11 cellular contexts compared by ENCODE assay signal in genomic region chr14:23566112-23566781, GRCh38. TPM values are rescaled to one million over a fixed set of nuclear protein-coding genes. Genes with fewer than 3 reads are reported as not detected.
DNase-seq lines count a peak whose midpoint lies in the region; ATAC-seq, FAIRE-seq and TF ChIP-seq lines count a peak whose summit lies in the region.
"Had no signal": no experiment of that assay in that cellular context is flagged by ENCODE, and none has a peak within 500 bp of the region (broad histone marks: within the 10 kb centered on the region; RNA-seq: fewer than 3 reads in every experiment).

No MANE protein-coding gene starts in this region.

- peaks cover 0 to 2% (median 0%) of the 10 kb centered on the region in 7 donors for H3K9me3 Mint-ChIP-seq in CD4-positive, CD25-positive, alpha-beta regulatory T cell
- H3K9me3 Mint-ChIP-seq in chondrocyte (ENCODE audit: low read depth) (no peaks in the 10 kb centered on the region), nephron progenitor cell (no peaks in the 10 kb centered on the region)

- H3K27ac Mint-ChIP-seq in CD4-positive, CD25-positive, alpha-beta regulatory T cell, result peak overlapping the region; percentile 93 to 99 (median 98)
- no peak overlapping the region for H3K27ac Mint-ChIP-seq in chondrocyte (ENCODE audit: unreplicated experiment)
- H3K27ac Mint-ChIP-seq in nephron progenitor cell, result no peak overlapping the region

- no peaks in the 10 kb centered on the region for H3K9me3 ChIP-seq in CD4-positive, CD25-positive, alpha-beta regulatory T cell (ENCODE audit: control insufficient read depth in 2 of 2, low read length in 2 of 2)

- peak overlapping the region; percentile 77 for H3K4me3 ChIP-seq in CD4-positive, CD25-positive, alpha-beta regulatory T cell (ENCODE audit: low read depth, low read length)
- peak overlapping the region; percentile 80 for H3K4me3 ChIP-seq in LNCaP clone FGC (ENCODE audit: low read depth, low read length)

- TF ChIP-seq CTCF in LNCaP clone FGC (IDR thresholded peaks at IDR 0.05; ENCODE audit: control insufficient read depth, extremely low read depth, insufficient read depth) (no peak), chondrocyte (IDR thresholded peaks at IDR 0.05) (no peak), nephron progenitor cell (IDR thresholded peaks at IDR 0.05) (no peak)

- H3K4me1 Mint-ChIP-seq in CD4-positive, CD25-positive, alpha-beta regulatory T cell, result peaks cover 4 to 66% (median 29%) of the 10 kb centered on the region in 4 donors
- peaks cover 21% of the 10 kb centered on the region for H3K4me1 Mint-ChIP-seq in chondrocyte (ENCODE audit: low read depth)
- peaks cover 39% of the 10 kb centered on the region for H3K4me1 Mint-ChIP-seq in nephron progenitor cell

- peaks cover 26% of the 10 kb centered on the region for H3K36me3 Mint-ChIP-seq in CD4-positive, CD25-positive, alpha-beta regulatory T cell
- no peaks in the 10 kb centered on the region for H3K36me3 Mint-ChIP-seq in chondrocyte (ENCODE audit: low read depth)
- peaks cover 17% of the 10 kb centered on the region for H3K36me3 Mint-ChIP-seq in nephron progenitor cell (ENCODE audit: low read depth)

- DNase-seq in CD4-positive, CD25-positive, alpha-beta regulatory T cell, result no peak
- DNase-seq in LNCaP clone FGC (ENCODE audit: low read depth) (no peak), chondrocyte (ENCODE audit: low spot score) (peak; percentile 79), nephron progenitor cell (no peak), C1 segment of cervical spinal cord (lab: John Stamatoyannopoulos, UW) (no peak), H54 (ENCODE audit: insufficient read length, low spot score) (no peak), DMS53 treated with DMSO at 0.1 percent for 48 hours (lab: John Stamatoyannopoulos, UW; ENCODE audit: unreplicated experiment) (no peak)
- DNase-seq: GF-D8 had no signal

- peak overlapping the region; percentile 81 for H3K27ac ChIP-seq in CD4-positive, CD25-positive, alpha-beta regulatory T cell (ENCODE audit: insufficient read depth, low read length, poor library complexity, severe bottlenecking)

- no peak for FAIRE-seq in H54 (lab: Jason Lieb, UNC)
- FAIRE-seq: endometrium had no signal

- no peak for ATAC-seq in CD4-positive, CD25-positive, alpha-beta regulatory T cell (ENCODE audit: low read depth in 2 of 2)
- ATAC-seq in HG03039 (IDR thresholded peaks at IDR 0.05; ENCODE audit: unreplicated experiment), result no peak

- peaks cover 5% of the 10 kb centered on the region for H3K27me3 Mint-ChIP-seq in CD4-positive, CD25-positive, alpha-beta regulatory T cell
- H3K27me3 Mint-ChIP-seq in chondrocyte (ENCODE audit: low read depth) (peaks cover 6% of the 10 kb centered on the region), nephron progenitor cell (ENCODE audit: low read depth, poor library complexity) (no peaks in the 10 kb centered on the region)

- peak overlapping the region; percentile 96 to 100 (median 100) for H3K4me3 Mint-ChIP-seq in CD4-positive, CD25-positive, alpha-beta regulatory T cell
- peak overlapping the region; percentile 97 for H3K4me3 Mint-ChIP-seq in chondrocyte (ENCODE audit: unreplicated experiment)
- peak overlapping the region; percentile 98 for H3K4me3 Mint-ChIP-seq in nephron progenitor cell

- peaks cover 42% of the 10 kb centered on the region for H3K36me3 ChIP-seq in CD4-positive, CD25-positive, alpha-beta regulatory T cell (ENCODE audit: control insufficient read depth, insufficient read depth, low read length)

- TF ChIP-seq POLR2A in H54 (IDR thresholded peaks at IDR 0.05; ENCODE audit: low read depth, low read length), result no peak

- H3K4me1 ChIP-seq in CD4-positive, CD25-positive, alpha-beta regulatory T cell (ENCODE audit: control insufficient read depth, insufficient read depth, low read length, poor library complexity, severe bottlenecking), result peaks cover 24% of the 10 kb centered on the region

- H3K27me3 ChIP-seq in CD4-positive, CD25-positive, alpha-beta regulatory T cell (ENCODE audit: control insufficient read depth, insufficient read depth, low read length), result no peaks in the 10 kb centered on the region

RNA-seq across cellular contexts. Expression of gene AP1G2, which starts 1.3 kb away (rescaled TPM):
- total RNA-seq in CD4-positive, CD25-positive, alpha-beta regulatory T cell, result 329 TPM
- polyA plus RNA-seq in CD4-positive, CD25-positive, alpha-beta regulatory T cell, result 10 to 100 TPM; 56.1 to 84.9 (median 76.4) TPM
- 16.4 to 27.3 TPM (median 18.5 TPM) in 3 replicates for total RNA-seq in chondrocyte

RNA-seq across cellular contexts. Expression of gene THTPA, which starts 10.2 kb away (rescaled TPM):
- 7.6 TPM for total RNA-seq in CD4-positive, CD25-positive, alpha-beta regulatory T cell
- 10 to 100 TPM in 3 of 4 donors, 1 to 10 TPM in 1; 7.5 to 14.6 (median 12.4) TPM for polyA plus RNA-seq in CD4-positive, CD25-positive, alpha-beta regulatory T cell
- total RNA-seq in chondrocyte, result 11.8 to 21.6 TPM (median 12.3 TPM) in 3 replicates

RNA-seq across cellular contexts. Expression of gene JPH4, which starts 12.3 kb away (rescaled TPM):
- not detected for total RNA-seq in CD4-positive, CD25-positive, alpha-beta regulatory T cell
- polyA plus RNA-seq in CD4-positive, CD25-positive, alpha-beta regulatory T cell, result under 1 TPM in 1 of 4 donors, not detected in 3; 0.14 TPM
- 0.20 TPM in 1 of 3 replicates, not detected in the others for total RNA-seq in chondrocyte
- total RNA-seq: H4 had no signal

RNA-seq across cellular contexts. Expression of gene ZFHX2, which starts 14.7 kb away (rescaled TPM):
- 0.42 TPM for total RNA-seq in CD4-positive, CD25-positive, alpha-beta regulatory T cell
- polyA plus RNA-seq in CD4-positive, CD25-positive, alpha-beta regulatory T cell, result not detected
- 5.9 to 11.8 TPM (median 9.8 TPM) in 3 replicates for total RNA-seq in chondrocyte

Comparison
In these comparisons a context has a peak if more than half of its experiments do, and no peak if none do; other contexts are left out.
1. H3K27ac Mint-ChIP-seq: peak in CD4-positive, CD25-positive, alpha-beta regulatory T cell (3 of 3); none in chondrocyte (single experiment) and nephron progenitor cell (single experiment).
2. RNA of gene AP1G2, which starts 1.3 kb away (total RNA-seq): 329 TPM in CD4-positive, CD25-positive, alpha-beta regulatory T cell (single experiment); 16.4 to 27.3 TPM in chondrocyte; every median in the first group is over 10 times any median in the second.
3. Peak in every context shown above with its lines, with median percentiles within 50 percentile points of each other: H3K4me3 Mint-ChIP-seq.